ENCODE assay signal across 26 cellular contexts in the genomic region with DNA sequence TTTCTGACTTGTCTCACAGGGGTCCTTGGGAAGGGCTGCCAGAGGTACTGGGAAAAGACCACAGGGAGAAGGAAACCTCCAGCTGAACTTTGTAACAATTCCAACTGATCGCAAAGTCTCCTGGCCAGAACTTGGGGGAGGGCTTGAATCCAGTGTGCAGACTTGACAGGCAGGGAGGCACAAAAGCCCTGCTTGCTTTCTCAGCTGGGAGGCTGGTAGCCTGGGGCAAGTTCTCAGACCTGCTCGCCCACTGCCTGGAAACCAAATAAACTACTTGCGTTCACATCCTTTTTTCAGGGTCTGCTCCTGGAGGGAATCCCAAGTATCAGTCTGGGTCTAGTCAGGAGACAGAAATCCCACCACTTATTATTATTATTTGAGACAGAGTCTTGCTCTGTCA. TPM values are rescaled to one million over a fixed set of nuclear protein-coding genes. Genes with fewer than 3 reads are reported as not detected.
DNase-seq lines count a peak whose midpoint lies in the region; ATAC-seq, FAIRE-seq and TF ChIP-seq lines count a peak whose summit lies in the region.
"Had no signal": no experiment of that assay in that cellular context is flagged by ENCODE, and none has a peak within 500 bp of the region (broad histone marks: within the 10 kb centered on the region; RNA-seq: fewer than 3 reads in every experiment).

No MANE protein-coding gene starts in this region.

- BruUV-seq in PC-9 (replicated peaks; lab: Mats Ljungman, UMichigan): no TSS peak

- no peak overlapping the region for H3K4me2 ChIP-seq in PC-9

- H3K27me3 ChIP-seq in HUES6 (ENCODE audit: control insufficient read depth, insufficient read depth, low read length) (no peaks in the 10 kb centered on the region), PC-9 (ENCODE audit: insufficient read depth, low read depth) (no peaks in the 10 kb centered on the region)
- H3K27me3 ChIP-seq: BE2C had no signal

- CTCF ChIA-PET in PC-9 (lab: Charles Lee): no interaction called here

- DNase-seq in GM19239 (ENCODE audit: insufficient read length, low spot score) (no peak), PC-9 (peak; percentile 9 to 36), islet precursor cell (peak; percentile 88), hippocampal formation (lab: John Stamatoyannopoulos, UW) (no peak), NCI-H1105 (lab: John Stamatoyannopoulos, UW) (no peak)
- DNase-seq: ACHN; BE2C; C1 segment of cervical spinal cord; CD4-positive, CD25-positive, alpha-beta regulatory T cell; CD8-positive, alpha-beta memory T cell; COR-L47; DMS 273 treated with DMSO at 0.1 percent for 48 hours; DND-41; GDM1; KBM-7 had no signal

- H3K4me3 ChIP-seq in HUES6 (ENCODE audit: low read depth, low read length): no peak overlapping the region
- H3K4me3 ChIP-seq in PC-9: no peak overlapping the region
- H3K4me3 ChIP-seq: HAP-1 had no signal

- H3K36me3 ChIP-seq in HUES6 (ENCODE audit: control insufficient read depth, insufficient read depth, low read length) (no peaks in the 10 kb centered on the region), PC-9 (ENCODE audit: low read depth) (no peaks in the 10 kb centered on the region)
- H3K36me3 ChIP-seq: BE2C, HAP-1 had no signal

- no peaks in the 10 kb centered on the region for H4K20me1 ChIP-seq in PC-9 (ENCODE audit: insufficient read depth)

- TF ChIP-seq CTCF in PC-9 (conservative IDR thresholded peaks at IDR 0.05): no peak

- no peaks in the 10 kb centered on the region for H3K9me2 ChIP-seq in PC-9 (ENCODE audit: insufficient read depth)

- no peak overlapping the region for H2AFZ ChIP-seq in PC-9

- POLR2A ChIA-PET in PC-9 (lab: Charles Lee; ENCODE audit: unreplicated experiment): interaction anchor here (0.7 kb wide), 1 partner anchor 11 kb away, joined by 4 read pairs; no protein-coding TSS in a partner anchor

- ATAC-seq in GM21423 (IDR thresholded peaks at IDR 0.05; ENCODE audit: unreplicated experiment) (no peak), GM19324 (IDR thresholded peaks at IDR 0.05; ENCODE audit: low FRiP score, unreplicated experiment) (no peak)
- ATAC-seq: HepG2 had no signal

- no peaks in the 10 kb centered on the region for H3K79me2 ChIP-seq in PC-9 (ENCODE audit: low read depth)

- H3F3A ChIP-seq in PC-9 (ENCODE audit: insufficient read depth, low read depth): no peaks in the 10 kb centered on the region

- intact Hi-C loops in PC-9 (cut with micrococcal nuclease; ENCODE audit: unreplicated experiment): no loop called here

- H3K27ac ChIP-seq in HUES6 (ENCODE audit: low read depth, low read length): no peak overlapping the region
- no peak overlapping the region for H3K27ac ChIP-seq in PC-9
- H3K27ac ChIP-seq: HL-60 had no signal

- peak; percentile 11 for FAIRE-seq in GM19239 (lab: Jason Lieb, UNC)
- FAIRE-seq: A204.1, GM12892, GM18507, H1, HepG2, HTR-8/SVneo had no signal

- H3K9me3 ChIP-seq in HUES6 (ENCODE audit: control insufficient read depth, insufficient read depth, low read depth, low read length) (0 out of 2 replicates have a peak, but pooled peaks cover 6% of the 10 kb centered on the region), PC-9 (ENCODE audit: insufficient read depth, low read depth) (no peaks in the 10 kb centered on the region)
- H3K9me3 ChIP-seq: BE2C, HAP-1 had no signal

- H3K9ac ChIP-seq in HUES6 (ENCODE audit: low read length): peak overlapping the region; percentile 10

- peaks cover 17% of the 10 kb centered on the region for H3K4me1 ChIP-seq in HUES6 (ENCODE audit: control insufficient read depth, insufficient read depth, low read length)
- no peaks in the 10 kb centered on the region; the same call in 1 of the 2 replicates for H3K4me1 ChIP-seq in PC-9 (replicated peaks; ENCODE audit: insufficient read depth)
- H3K4me1 ChIP-seq: BE2C had no signal

RNA-seq across cellular contexts. Expression of gene CASK, which starts 48.0 kb away (rescaled TPM):
- 25.9 and 29.4 TPM in 2 replicates for total RNA-seq in PC-9 (2021)

Comparison
In these comparisons a context has a peak if more than half of its experiments do, and no peak if none do; other contexts are left out.
1. DNase-seq: peak in PC-9 (2 of 2) and islet precursor cell (single experiment); none in GM19239 (single experiment), hippocampal formation (0 of 2) and NCI-H1105 (single experiment).